ENCODE assay signal across 1 cellular context in the genomic region with DNA sequence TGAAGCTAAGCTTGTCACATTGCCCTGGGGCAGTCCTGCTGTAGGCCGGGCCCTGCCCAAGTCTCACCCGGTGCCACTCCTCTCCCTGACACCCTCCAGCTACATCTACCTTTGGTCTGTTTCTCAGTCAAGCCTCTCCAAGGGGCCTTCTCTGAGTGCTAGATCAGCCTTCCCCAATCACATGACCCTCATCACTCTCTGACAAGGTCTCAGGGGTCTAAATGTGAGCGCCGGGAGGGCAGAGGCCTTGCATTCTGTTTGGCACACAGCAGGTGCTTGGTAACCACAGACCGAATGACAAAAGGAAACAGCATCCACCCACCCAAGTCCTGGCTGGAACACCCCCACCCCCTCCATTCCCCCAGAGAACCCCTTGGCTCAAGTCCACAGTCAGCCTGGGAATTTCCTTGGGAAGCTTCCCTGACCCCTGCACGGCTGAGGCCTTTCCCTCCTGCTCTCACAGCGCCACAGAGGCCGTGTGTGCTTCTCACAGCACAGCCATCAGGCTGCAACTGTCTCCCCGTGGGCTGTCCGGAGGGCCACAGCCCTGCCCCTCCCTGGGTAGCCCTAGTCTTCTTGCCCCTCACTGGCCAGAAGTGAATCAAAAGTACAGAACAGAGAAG.
TF ChIP-seq lines count a peak whose summit lies in the region.

No MANE protein-coding gene starts in this region.

TF ChIP-seq in endothelial cell of umbilical vein, 7 proteins besides CTCF, POLR2A, EP300 and RAD21 (continued from another document):
- TF ChIP-seq, protein P1, sequence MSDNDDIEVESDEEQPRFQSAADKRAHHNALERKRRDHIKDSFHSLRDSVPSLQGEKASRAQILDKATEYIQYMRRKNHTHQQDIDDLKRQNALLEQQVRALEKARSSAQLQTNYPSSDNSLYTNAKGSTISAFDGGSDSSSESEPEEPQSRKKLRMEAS (IDR thresholded peaks at IDR 0.05; ENCODE audit: insufficient read depth, insufficient read length) = no peak
- TF ChIP-seq EZH2 (IDR thresholded peaks at IDR 0.05; ENCODE audit: borderline replicate concordance, low read depth, low read length, severe bottlenecking) (no peak), MYC (IDR thresholded peaks at IDR 0.05; ENCODE audit: low read depth, low read length) (no peak), POLR2AphosphoS5 (IDR thresholded peaks at IDR 0.05; ENCODE audit: insufficient read depth, low read depth, low read length) (no peak), JUN (IDR thresholded peaks at IDR 0.05; ENCODE audit: borderline replicate concordance, insufficient read depth, insufficient read length, low read depth) (no peak), GATA2 (IDR thresholded peaks at IDR 0.05; ENCODE audit: insufficient read depth, insufficient read length, low read depth, low read length) (no peak)
